Comparison of ENCODE assay signal across 1 cellular context in the genomic region with DNA sequence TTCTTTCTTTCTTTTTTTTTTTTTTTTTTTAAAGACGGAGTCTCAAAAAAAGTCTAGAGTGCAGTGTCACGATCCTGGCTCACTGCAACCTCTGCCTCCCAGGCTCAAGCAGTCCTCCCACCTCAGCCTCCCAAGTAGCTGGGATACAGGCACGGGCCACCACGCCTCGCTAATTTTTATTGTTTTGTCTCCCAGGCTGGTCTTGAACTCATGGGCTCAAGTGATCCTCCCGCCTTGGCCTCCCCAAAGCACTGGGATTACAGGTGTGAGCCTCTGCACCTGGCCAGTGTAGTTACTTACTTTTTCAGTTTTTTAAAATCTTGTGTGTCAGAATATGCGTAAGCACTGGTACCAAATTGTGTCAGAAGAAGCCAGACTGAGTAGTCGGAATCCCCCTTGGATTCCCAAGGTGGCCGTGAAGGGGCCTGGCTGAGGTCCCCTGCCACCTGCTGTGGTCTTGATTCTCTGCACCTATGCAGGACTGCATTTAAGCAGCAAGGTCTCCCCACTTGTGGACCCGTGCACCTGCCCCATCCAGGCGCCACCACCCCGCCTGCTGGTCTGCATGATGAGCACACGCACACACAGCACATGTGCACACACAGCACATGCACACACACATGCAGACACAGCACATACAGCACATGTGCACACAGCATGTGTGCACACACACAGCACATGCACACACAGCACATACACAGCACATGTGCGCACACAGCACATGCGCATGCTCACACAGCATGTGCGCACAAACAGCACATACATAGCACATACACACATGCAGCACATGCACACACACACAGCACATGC.
TF ChIP-seq lines count a peak whose summit lies in the region.

No MANE protein-coding gene starts in this region.

TF ChIP-seq in HEK293, 187 proteins besides CTCF, POLR2A, EP300 and RAD21 (continued from another document):
- TF ChIP-seq, protein P1, sequence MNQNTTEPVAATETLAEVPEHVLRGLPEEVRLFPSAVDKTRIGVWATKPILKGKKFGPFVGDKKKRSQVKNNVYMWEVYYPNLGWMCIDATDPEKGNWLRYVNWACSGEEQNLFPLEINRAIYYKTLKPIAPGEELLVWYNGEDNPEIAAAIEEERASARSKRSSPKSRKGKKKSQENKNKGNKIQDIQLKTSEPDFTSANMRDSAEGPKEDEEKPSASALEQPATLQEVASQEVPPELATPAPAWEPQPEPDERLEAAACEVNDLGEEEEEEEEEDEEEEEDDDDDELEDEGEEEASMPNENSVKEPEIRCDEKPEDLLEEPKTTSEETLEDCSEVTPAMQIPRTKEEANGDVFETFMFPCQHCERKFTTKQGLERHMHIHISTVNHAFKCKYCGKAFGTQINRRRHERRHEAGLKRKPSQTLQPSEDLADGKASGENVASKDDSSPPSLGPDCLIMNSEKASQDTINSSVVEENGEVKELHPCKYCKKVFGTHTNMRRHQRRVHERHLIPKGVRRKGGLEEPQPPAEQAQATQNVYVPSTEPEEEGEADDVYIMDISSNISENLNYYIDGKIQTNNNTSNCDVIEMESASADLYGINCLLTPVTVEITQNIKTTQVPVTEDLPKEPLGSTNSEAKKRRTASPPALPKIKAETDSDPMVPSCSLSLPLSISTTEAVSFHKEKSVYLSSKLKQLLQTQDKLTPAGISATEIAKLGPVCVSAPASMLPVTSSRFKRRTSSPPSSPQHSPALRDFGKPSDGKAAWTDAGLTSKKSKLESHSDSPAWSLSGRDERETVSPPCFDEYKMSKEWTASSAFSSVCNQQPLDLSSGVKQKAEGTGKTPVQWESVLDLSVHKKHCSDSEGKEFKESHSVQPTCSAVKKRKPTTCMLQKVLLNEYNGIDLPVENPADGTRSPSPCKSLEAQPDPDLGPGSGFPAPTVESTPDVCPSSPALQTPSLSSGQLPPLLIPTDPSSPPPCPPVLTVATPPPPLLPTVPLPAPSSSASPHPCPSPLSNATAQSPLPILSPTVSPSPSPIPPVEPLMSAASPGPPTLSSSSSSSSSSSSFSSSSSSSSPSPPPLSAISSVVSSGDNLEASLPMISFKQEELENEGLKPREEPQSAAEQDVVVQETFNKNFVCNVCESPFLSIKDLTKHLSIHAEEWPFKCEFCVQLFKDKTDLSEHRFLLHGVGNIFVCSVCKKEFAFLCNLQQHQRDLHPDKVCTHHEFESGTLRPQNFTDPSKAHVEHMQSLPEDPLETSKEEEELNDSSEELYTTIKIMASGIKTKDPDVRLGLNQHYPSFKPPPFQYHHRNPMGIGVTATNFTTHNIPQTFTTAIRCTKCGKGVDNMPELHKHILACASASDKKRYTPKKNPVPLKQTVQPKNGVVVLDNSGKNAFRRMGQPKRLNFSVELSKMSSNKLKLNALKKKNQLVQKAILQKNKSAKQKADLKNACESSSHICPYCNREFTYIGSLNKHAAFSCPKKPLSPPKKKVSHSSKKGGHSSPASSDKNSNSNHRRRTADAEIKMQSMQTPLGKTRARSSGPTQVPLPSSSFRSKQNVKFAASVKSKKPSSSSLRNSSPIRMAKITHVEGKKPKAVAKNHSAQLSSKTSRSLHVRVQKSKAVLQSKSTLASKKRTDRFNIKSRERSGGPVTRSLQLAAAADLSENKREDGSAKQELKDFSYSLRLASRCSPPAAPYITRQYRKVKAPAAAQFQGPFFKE (tag by site-specific recombination; IDR thresholded peaks at IDR 0.05; ENCODE audit: borderline replicate concordance): no peak
- TF ChIP-seq ZNF792 (tag by site-specific recombination; IDR thresholded peaks at IDR 0.05) (no peak), ZNF350 (tag by site-specific recombination; IDR thresholded peaks at IDR 0.05) (no peak), ZBTB8A (tag by site-specific recombination; IDR thresholded peaks at IDR 0.05) (0 out of 2 replicates have a peak, but pooled peaks have one; percentile 16)
